11 cellular contexts compared by ENCODE assay signal in genomic region chr10:12193193-12193592, GRCh38. TPM values are rescaled to one million over a fixed set of nuclear protein-coding genes. Genes with fewer than 3 reads are reported as not detected.
DNase-seq lines count a peak whose midpoint lies in the region; ATAC-seq and TF ChIP-seq lines count a peak whose summit lies in the region.
"Had no signal": no experiment of that assay in that cellular context is flagged by ENCODE, and none has a peak within 500 bp of the region (broad histone marks: within the 10 kb centered on the region; RNA-seq: fewer than 3 reads in every experiment).

No MANE protein-coding gene starts in this region.

- H3K36me3 ChIP-seq in cardiac muscle cell = no peaks in the 10 kb centered on the region
- no peaks in the 10 kb centered on the region for H3K36me3 ChIP-seq in subcutaneous abdominal adipose tissue (ENCODE audit: control insufficient read depth in 5 of 5, insufficient read depth in 5 of 5, low read length in 5 of 5)
- H3K36me3 ChIP-seq: prostate gland had no signal

- TF ChIP-seq CTCF in cardiac muscle cell (IDR thresholded peaks at IDR 0.05; ENCODE audit: low read depth, low read length) (no peak), RWPE1 (conservative IDR thresholded peaks at IDR 0.05; ENCODE audit: low read depth) (no peak), coronary artery (IDR thresholded peaks at IDR 0.05) (no peak)

- H3K9ac ChIP-seq in subcutaneous abdominal adipose tissue (ENCODE audit: low read length in 5 of 5) = peak overlapping the region in 1 of 5 donors; percentile 42

- H3K4me1 ChIP-seq in cardiac muscle cell (ENCODE audit: low read depth) (peaks cover 15% of the 10 kb centered on the region), subcutaneous abdominal adipose tissue (ENCODE audit: control insufficient read depth in 5 of 5, insufficient read depth in 5 of 5, low read length in 5 of 5) (peaks cover 2 to 69% (median 53%) of the 10 kb centered on the region in 5 donors)

- peak in 1 of 2 donors; percentile 74 for DNase-seq in cardiac muscle cell (ENCODE audit: low read depth in 1 of 2, low spot score in 1 of 2)
- DNase-seq in left cardiac atrium = no peak
- peak; percentile 67 for DNase-seq in RWPE1 (ENCODE audit: low spot score)
- peak; percentile 13 for DNase-seq in foreskin melanocyte
- no peak for DNase-seq in NCI-H774 (lab: John Stamatoyannopoulos, UW)
- DNase-seq in G401 (ENCODE audit: low spot score) = no peak
- DNase-seq in coronary artery (ENCODE audit: low spot score) = no peak
- DNase-seq: NCI-H1092 treated with DMSO at 0.1 percent for 48 hours; NK-92 treated with Interleukin-12 subunit alpha and Interleukin-12 subunit beta, amount 100 ng/mL, for 24 hours had no signal

- no peak for ATAC-seq in left cardiac atrium

- CTCF ChIA-PET in RWPE1 (lab: Yijun Ruan, JAX) = interaction anchor here (0.8 kb wide), 1 partner anchor 906 kb away, joined by 3 read pairs; no protein-coding TSS in a partner anchor

- H3K4me3 ChIP-seq in cardiac muscle cell = no peak overlapping the region
- no peak overlapping the region for H3K4me3 ChIP-seq in subcutaneous abdominal adipose tissue (ENCODE audit: low read depth in 1 of 5, low read length in 5 of 5)
- H3K4me3 ChIP-seq in coronary artery = no peak overlapping the region
- H3K4me3 ChIP-seq: prostate gland had no signal

- intact Hi-C loops in left cardiac atrium (cut with DNase I) = no loop called here

- H3K9me3 ChIP-seq in cardiac muscle cell (ENCODE audit: low read depth) (no peaks in the 10 kb centered on the region), subcutaneous abdominal adipose tissue (ENCODE audit: control insufficient read depth in 5 of 5, low read length in 5 of 5) (no peaks in the 10 kb centered on the region)
- H3K9me3 ChIP-seq: prostate gland had no signal

- POLR2A ChIA-PET in RWPE1 (lab: Yijun Ruan, JAX; ENCODE audit: low non-redundant PET) = no interaction called here

- no peaks in the 10 kb centered on the region for H3K27me3 ChIP-seq in cardiac muscle cell
- H3K27me3 ChIP-seq in subcutaneous abdominal adipose tissue (ENCODE audit: control insufficient read depth in 5 of 5, insufficient read depth in 4 of 5, low read length in 5 of 5) = no peaks in the 10 kb centered on the region

- in situ Hi-C loops in G401 (cut with HindIII; ENCODE audit: low sequenced_read_pairs) = no loop called here

- peak overlapping the region; percentile 37 for H3K27ac ChIP-seq in cardiac muscle cell
- no peak overlapping the region for H3K27ac ChIP-seq in RWPE1
- peak overlapping the region; percentile 81 for H3K27ac ChIP-seq in subcutaneous abdominal adipose tissue (ENCODE audit: low read depth, low read length)
- H3K27ac ChIP-seq in coronary artery = no peak overlapping the region
- H3K27ac ChIP-seq: prostate gland had no signal

RNA-seq across cellular contexts. Expression of gene NUDT5, which starts 2.5 kb away (rescaled TPM):
- total RNA-seq in cardiac muscle cell (49.3 and 59.2 TPM in 2 replicates), left cardiac atrium (10 to 100 TPM; 19.6 to 24.3 TPM)
- 108 and 122 TPM in 2 replicates for polyA plus RNA-seq in cardiac muscle cell
- 151 and 255 TPM in 2 replicates for total RNA-seq in G401 (2014; rRNA removed; shearing (Covaris generic))

RNA-seq across cellular contexts. Expression of gene CDC123, which starts 2.8 kb away (rescaled TPM):
- total RNA-seq in cardiac muscle cell = 53.0 and 77.6 TPM in 2 replicates
- polyA plus RNA-seq in cardiac muscle cell = 123 and 147 TPM in 2 replicates
- 10 to 100 TPM; 56.7 to 83.8 TPM for total RNA-seq in left cardiac atrium
- 237 and 262 TPM in 2 replicates for total RNA-seq in G401 (2014; rRNA removed; shearing (Covaris generic))

Comparison
In these comparisons a context has a peak if more than half of its experiments do, and no peak if none do; other contexts are left out.
1. DNase-seq: peak in RWPE1 (single experiment) and foreskin melanocyte (single experiment); none in left cardiac atrium (single experiment), NCI-H774 (single experiment), G401 (single experiment) and coronary artery (single experiment).
2. H3K27ac ChIP-seq: peak in cardiac muscle cell (single experiment) and subcutaneous abdominal adipose tissue (single experiment); none in RWPE1 (single experiment) and coronary artery (0 of 2).